ENCODE assay signal across 28 cellular contexts in the genomic region with DNA sequence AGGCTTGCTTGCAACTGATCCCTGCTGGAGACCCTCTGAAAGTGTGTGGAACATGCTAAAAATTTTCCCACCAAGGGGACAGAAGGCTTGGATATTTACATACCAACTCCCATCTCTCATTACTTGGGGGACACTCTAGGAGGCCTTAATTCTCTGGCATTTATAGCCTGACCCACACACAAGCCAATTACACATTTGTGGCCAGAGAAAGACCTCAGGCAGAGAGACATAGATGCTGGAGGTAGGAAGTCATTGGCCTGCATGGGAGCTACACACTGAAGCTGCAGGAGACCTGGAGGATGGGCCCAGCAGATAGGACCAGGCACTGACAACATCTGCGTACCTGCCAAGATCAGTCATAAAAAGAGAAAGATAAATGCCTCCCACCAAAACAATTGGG.
A peak's percentile ranks its signal among the peaks of the same experiment; 100 is the strongest.
DNase-seq lines count a peak whose midpoint lies in the region; TF ChIP-seq lines count a peak whose summit lies in the region.
"Had no signal": no experiment of that assay in that cellular context is flagged by ENCODE, and none has a peak within 500 bp of the region (broad histone marks: within the 10 kb centered on the region; RNA-seq: fewer than 3 reads in every experiment).

No MANE protein-coding gene starts in this region.

- H3K4me3 ChIP-seq in HEK293 (ENCODE audit: low read depth, low read length), result no peak overlapping the region
- H3K4me3 ChIP-seq: A549; BLaER1; BLaER1 treated with 17β-estradiol and CSF1 and Interleukin-3, amounts not matched to agents 10 nM and 100 nM had no signal

- H3K27ac ChIP-seq in HEK293 (ENCODE audit: extremely low read depth, low read depth, low read length), result no peak overlapping the region
- H3K27ac ChIP-seq: 22Rv1; A549; BLaER1; BLaER1 treated with 17β-estradiol and CSF1 and Interleukin-3, amounts not matched to agents 10 nM and 100 nM; C4-2B had no signal

- no peaks in the 10 kb centered on the region for H3K9me3 ChIP-seq in HEK293 (ENCODE audit: control insufficient read depth, insufficient read depth, low read depth, low read length)
- H3K9me3 ChIP-seq: A549; BE2C; BLaER1; BLaER1 treated with 17β-estradiol and CSF1 and Interleukin-3, amounts not matched to agents 10 nM and 100 nM; Caco-2 had no signal

- no peak for TF ChIP-seq CTCF in HEK293 (tag by site-specific recombination; IDR thresholded peaks at IDR 0.05)

- POLR2A ChIA-PET in HEK293 (lab: Yijun Ruan, JAX), result no interaction called here

- DNase-seq in EH (ENCODE audit: low read depth), result peak; percentile 60
- DNase-seq in activated effector memory CD4-positive, alpha-beta T cell treated with anti-CD3 and anti-CD28 coated beads, Interleukin-2, amount 50 U/mL, for 16 hours, result no peak
- no peak for DNase-seq in NCI-H128 (lab: John Stamatoyannopoulos, UW; ENCODE audit: unreplicated experiment)
- DNase-seq: 8988T; ACHN; AML-193; BE2C; C1 segment of cervical spinal cord; Caco-2; Calu3; CD4-positive, alpha-beta memory T cell; CD4-positive, alpha-beta T cell; CD4-positive, CD25-positive, alpha-beta regulatory T cell; CD8-positive, alpha-beta memory T cell; CD8-positive, alpha-beta T cell; COR-L47; DMS 273 treated with DMSO at 0.1 percent for 48 hours; DMS153; DMS53; DMS79; DND-41; EL had no signal

- H3K4me1 ChIP-seq in HEK293 (ENCODE audit: control insufficient read depth, insufficient read depth, low read length), result no peaks in the 10 kb centered on the region
- H3K4me1 ChIP-seq: A549; BE2C; BLaER1; BLaER1 treated with 17β-estradiol and CSF1 and Interleukin-3, amounts not matched to agents 10 nM and 100 nM; Caco-2 had no signal

- H3K36me3 ChIP-seq in HEK293 (ENCODE audit: control insufficient read depth in 2 of 2, insufficient read depth in 1 of 2, low read length in 2 of 2), result no peaks in the 10 kb centered on the region
- H3K36me3 ChIP-seq: BE2C; BLaER1; BLaER1 treated with 17β-estradiol and CSF1 and Interleukin-3, amounts not matched to agents 10 nM and 100 nM had no signal

- CTCF ChIA-PET in HEK293 (lab: Yijun Ruan, JAX), result no interaction called here

TF ChIP-seq in HEK293, 187 proteins besides CTCF, POLR2A, EP300 and RAD21:
- TF ChIP-seq MZF1 (tag by site-specific recombination; IDR thresholded peaks at IDR 0.05; ENCODE audit: borderline replicate concordance) (no peak), GLIS1 (tag by site-specific recombination; IDR thresholded peaks at IDR 0.05) (peak; percentile 51), ZNF239 (tag by site-specific recombination; IDR thresholded peaks at IDR 0.05) (no peak), ZNF423 (tag by site-specific recombination; IDR thresholded peaks at IDR 0.05) (no peak)
